In genomic region chr2:17515652-17516051, GRCh38 we compare ENCODE assay signal across 17 cellular contexts. TPM values are rescaled to one million over a fixed set of nuclear protein-coding genes. Genes with fewer than 3 reads are reported as not detected.
A peak's percentile ranks its signal among the peaks of the same experiment; 100 is the strongest.
DNase-seq lines count a peak whose midpoint lies in the region; ATAC-seq, FAIRE-seq and TF ChIP-seq lines count a peak whose summit lies in the region.
"Had no signal": no experiment of that assay in that cellular context is flagged by ENCODE, and none has a peak within 500 bp of the region (broad histone marks: within the 10 kb centered on the region; RNA-seq: fewer than 3 reads in every experiment).

No MANE protein-coding gene starts in this region.

- no peak for FAIRE-seq in GM12878 (lab: Jason Lieb, UNC)

- no peaks in the 10 kb centered on the region for H3K9me3 ChIP-seq in GM12878 (replicated peaks; ENCODE audit: control insufficient read depth, insufficient read depth, low read length)

- no peak overlapping the region for H3K9ac ChIP-seq in GM12878 (ENCODE audit: control insufficient read depth, insufficient read depth, low read length)

- ATAC-seq in GM18867 (IDR thresholded peaks at IDR 0.05; ENCODE audit: unreplicated experiment): peak; percentile 36
- ATAC-seq in GM21737 (IDR thresholded peaks at IDR 0.05; ENCODE audit: unreplicated experiment): peak; percentile 31
- ATAC-seq in HG03378 (IDR thresholded peaks at IDR 0.05; ENCODE audit: unreplicated experiment): peak; percentile 65
- peak; percentile 25 for ATAC-seq in GM12878
- ATAC-seq in stimulated activated effector memory CD8-positive, alpha-beta T cell treated with anti-CD3 and anti-CD28 coated beads, Interleukin-12 subunit alpha, Interleukin-12 subunit beta, amount 100 ng/mL, for 72 hours: no peak
- ATAC-seq in GM19324 (IDR thresholded peaks at IDR 0.05; ENCODE audit: low FRiP score, unreplicated experiment): no peak

- DNase-seq in GM12878 (ENCODE audit: low read depth, low spot score): peak; percentile 8
- no peak for DNase-seq in stimulated activated effector memory CD8-positive, alpha-beta T cell treated with anti-CD3 and anti-CD28 coated beads, Interleukin-12 subunit alpha, Interleukin-12 subunit beta, amount 100 ng/mL, for 72 hours (ENCODE audit: low spot score in 2 of 2)
- DNase-seq in ureter (ENCODE audit: low spot score): no peak
- DNase-seq: activated CD4-positive, alpha-beta T cell treated with anti-CD3 and anti-CD28 coated beads, Interleukin-2, amount 10 ng/mL, durations not matched to agents 7 days and 5 days; CD4-positive, alpha-beta T cell; H7; NCI-H1436 treated with DMSO at 0.1 percent for 48 hours; NCI-H526; SW 1271 had no signal

- no peaks in the 10 kb centered on the region for H3K36me3 Mint-ChIP-seq in stimulated activated effector memory CD8-positive, alpha-beta T cell treated with anti-CD3 and anti-CD28 coated beads, Interleukin-12 subunit alpha, Interleukin-12 subunit beta, amount 100 ng/mL, for 72 hours
- H3K36me3 Mint-ChIP-seq: memory B cell had no signal

- H3K9me3 Mint-ChIP-seq in stimulated activated effector memory CD8-positive, alpha-beta T cell treated with anti-CD3 and anti-CD28 coated beads, Interleukin-12 subunit alpha, Interleukin-12 subunit beta, amount 100 ng/mL, for 72 hours: peaks cover 3% of the 10 kb centered on the region
- H3K9me3 Mint-ChIP-seq: activated CD4-positive, alpha-beta T cell treated with anti-CD3 and anti-CD28 coated beads, Interleukin-2, amount 10 ng/mL, durations not matched to agents 7 days and 5 days; CD4-positive, alpha-beta T cell; stimulated activated naive CD8-positive, alpha-beta T cell treated with anti-CD3 and anti-CD28 coated beads, Interleukin-15, Interleukin-2, amounts not matched to agents 100 ng/mL and 50 ng/mL, for 24 hours had no signal

- POLR2A ChIA-PET in GM12878 (lab: Charles Lee): interaction anchor here (1.1 to 1.3 kb wide), 2 partner anchors 9 to 286 kb away, joined by 3 to 4 read pairs; no protein-coding TSS in a partner anchor

- H3K4me1 Mint-ChIP-seq in stimulated activated effector memory CD8-positive, alpha-beta T cell treated with anti-CD3 and anti-CD28 coated beads, Interleukin-12 subunit alpha, Interleukin-12 subunit beta, amount 100 ng/mL, for 72 hours: no peaks in the 10 kb centered on the region
- H3K4me1 Mint-ChIP-seq: activated CD4-positive, alpha-beta T cell treated with anti-CD3 and anti-CD28 coated beads, Interleukin-2, amount 10 ng/mL, durations not matched to agents 7 days and 5 days had no signal

- no TSS peak for BruUV-seq in GM12878 (replicated peaks; lab: Mats Ljungman, UMichigan)

- no peak for TF ChIP-seq POLR2A in GM12878 (IDR thresholded peaks at IDR 0.05; ENCODE audit: low read depth, low read length)

- CTCF ChIA-PET in GM12878 (lab: Yijun Ruan, JAX): no interaction called here

- SMC1A ChIA-PET in GM12878 (lab: Charles Lee; ENCODE audit: uncharacterized antibody, unreplicated experiment): interaction anchor here (1.1 to 1.6 kb wide), 3 partner anchors 12 to 155 kb away, joined by 3 to 4 read pairs (median 3); no protein-coding TSS in a partner anchor

- H3K4me3 ChIP-seq in GM12878: no peak overlapping the region
- H3K4me3 ChIP-seq: cardiac muscle cell had no signal

- no peaks in the 10 kb centered on the region for H4K20me1 ChIP-seq in GM12878 (ENCODE audit: control insufficient read depth, insufficient read depth)

- no peak for TF ChIP-seq CTCF in GM12878 (IDR thresholded peaks at IDR 0.05 in 2 of 3, conservative IDR thresholded peaks at IDR 0.05 in 1 of 3; ENCODE audit: control insufficient read depth in 2 of 3, extremely low read depth in 1 of 3, insufficient read depth in 1 of 3, low read depth in 3 of 3, low read length in 3 of 3)

- no peaks in the 10 kb centered on the region for H3K36me3 ChIP-seq in GM12878 (ENCODE audit: control insufficient read depth in 2 of 2, insufficient read depth in 2 of 2, low read length in 1 of 2)
- H3K36me3 ChIP-seq: cardiac muscle cell had no signal

- TF ChIP-seq EP300 in GM12878 (IDR thresholded peaks at IDR 0.05; ENCODE audit: borderline replicate concordance in 1 of 2, control insufficient read depth in 1 of 2, low read depth in 2 of 2, low read length in 2 of 2): no peak

- no peak overlapping the region for H3K27ac ChIP-seq in GM12878 (ENCODE audit: control insufficient read depth, insufficient read depth)
- H3K27ac ChIP-seq: cardiac muscle cell had no signal

- H3K79me2 ChIP-seq in GM12878 (ENCODE audit: control insufficient read depth, insufficient read depth, low read length): no peaks in the 10 kb centered on the region

- H3K4me2 ChIP-seq in GM12878 (ENCODE audit: control insufficient read depth, insufficient read depth): no peak overlapping the region; the same call in 1 of the 2 replicates

- H3K27ac Mint-ChIP-seq in stimulated activated effector memory CD8-positive, alpha-beta T cell treated with anti-CD3 and anti-CD28 coated beads, Interleukin-12 subunit alpha, Interleukin-12 subunit beta, amount 100 ng/mL, for 72 hours: no peak overlapping the region
- H3K27ac Mint-ChIP-seq: activated CD4-positive, alpha-beta T cell treated with anti-CD3 and anti-CD28 coated beads, Interleukin-2, amount 10 ng/mL, durations not matched to agents 7 days and 5 days; CD4-positive, alpha-beta T cell; memory B cell; stimulated activated naive CD8-positive, alpha-beta T cell treated with anti-CD3 and anti-CD28 coated beads, Interleukin-15, Interleukin-2, amounts not matched to agents 100 ng/mL and 50 ng/mL, for 24 hours had no signal

- intact Hi-C loops in GM12878 (cut with micrococcal nuclease; ENCODE audit: unreplicated experiment): loop anchor here (5.0 kb wide), 1 partner anchor 237 kb away; the partner anchor contains the start of genes GEN1 and SMC6

- no peak overlapping the region for H2AFZ ChIP-seq in GM12878 (ENCODE audit: control insufficient read depth, low read depth, low read length)

- RAD21 ChIA-PET in GM12878 (lab: Charles Lee; ENCODE audit: unreplicated experiment): interaction anchor here (1.1 to 2.7 kb wide), 2 partner anchors 20 to 156 kb away, joined by 3 to 11 read pairs; no protein-coding TSS in a partner anchor

- TF ChIP-seq RAD21 in GM12878 (IDR thresholded peaks at IDR 0.05; ENCODE audit: insufficient read depth, low read depth, low read length): no peak

- in situ Hi-C loops in GM12878 (cut with MboI): no loop called here

- no peaks in the 10 kb centered on the region for H3K27me3 ChIP-seq in GM12878 (replicated peaks in 1 of 2; ENCODE audit: control insufficient read depth in 2 of 2, insufficient read depth in 2 of 2, low read length in 1 of 2)
- H3K27me3 ChIP-seq: cardiac muscle cell had no signal

- H3K4me1 ChIP-seq in GM12878 (ENCODE audit: control insufficient read depth, insufficient read depth, low read length): peaks cover 10% of the 10 kb centered on the region; the same call in 1 of the 2 replicates

- H3K4me3 Mint-ChIP-seq in stimulated activated effector memory CD8-positive, alpha-beta T cell treated with anti-CD3 and anti-CD28 coated beads, Interleukin-12 subunit alpha, Interleukin-12 subunit beta, amount 100 ng/mL, for 72 hours: no peak overlapping the region
- H3K4me3 Mint-ChIP-seq: activated CD4-positive, alpha-beta T cell treated with anti-CD3 and anti-CD28 coated beads, Interleukin-2, amount 10 ng/mL, durations not matched to agents 7 days and 5 days; CD4-positive, alpha-beta T cell; memory B cell; stimulated activated naive CD8-positive, alpha-beta T cell treated with anti-CD3 and anti-CD28 coated beads, Interleukin-15, Interleukin-2, amounts not matched to agents 100 ng/mL and 50 ng/mL, for 24 hours had no signal

TF ChIP-seq in GM12878, 131 proteins besides CTCF, POLR2A, EP300 and RAD21 (continues in another document):
- TF ChIP-seq TCF7 (IDR thresholded peaks at IDR 0.05; ENCODE audit: borderline replicate concordance): no peak

RNA-seq across cellular contexts. Expression of gene RAD51AP2, which starts 2.6 kb away (rescaled TPM):
- total RNA-seq in GM12878 (2013; cell fraction: nucleolus; rRNA removed): 0.20 TPM in 1 of 2 replicates, not detected in the other
- total RNA-seq in GM12878 (2014; rRNA removed) (under 0.01 and 0.05 TPM in 2 replicates), GM12878 (2014; rRNA removed; fragmentation: Illumina TruSeq; extraction: Trizol) (not detected in 2 replicates), GM12878 (2021) (not detected in 2 replicates), ureter (not detected)
- polyA plus RNA-seq in GM12878 (2011; ENCODE audit: low read depth): not detected
- polyA plus RNA-seq in GM12878 (2011; rRNA removed) (0.03 TPM in 1 of 2 replicates, not detected in the other), GM12878 (2014; fragmentation: Illumina TruSeq; extraction: Trizol) (not detected in 2 replicates), GM12878 (2014; fragmentation: Nextera tagmentation; extraction: Ambion mirVana) (under 1 TPM in 1 of 2 experiments, not detected in 1; 0.02 TPM), GM12878 (2014; rRNA removed) (not detected in 2 replicates), GM12878 (2016; fragmentation: Nextera tagmentation; extraction: Ambion mirVana) (not detected)
- polyA plus RNA-seq in GM12878 (2011; cell fraction: cytosol; rRNA removed): not detected in 2 replicates
- polyA plus RNA-seq in GM12878 (2011; cell fraction: nucleus; rRNA removed): not detected in 2 replicates
- not detected in 2 replicates for polyA plus RNA-seq in GM12878 (2012)
- polyA minus RNA-seq in GM12878 (2011; rRNA and poly(A)+ RNA removed): 0.10 TPM in 1 of 2 replicates, not detected in the other
- polyA minus RNA-seq in GM12878 (2011; cell fraction: cytosol; rRNA and poly(A)+ RNA removed): not detected in 2 replicates
- 0.19 and 0.24 TPM in 2 replicates for polyA minus RNA-seq in GM12878 (2011; cell fraction: nucleus; rRNA and poly(A)+ RNA removed)
- total RNA-seq: activated CD4-positive, alpha-beta T cell treated with anti-CD3 and anti-CD28 coated beads, Interleukin-2, amount 10 ng/mL, durations not matched to agents 7 days and 5 days; CD4-positive, alpha-beta T cell; osteocyte had no signal
- polyA plus RNA-seq: cardiac muscle cell had no signal

RNA-seq across cellular contexts. Expression of gene VSNL1, which starts 24.8 kb away (rescaled TPM):
- total RNA-seq in GM12878 (2013; cell fraction: nucleolus; rRNA removed): not detected in 2 replicates
- total RNA-seq in GM12878 (2014; rRNA removed) (not detected in 2 replicates), GM12878 (2014; rRNA removed; fragmentation: Illumina TruSeq; extraction: Trizol) (not detected in 2 replicates), GM12878 (2021) (0.21 TPM in 1 of 2 replicates, not detected in the other), ureter (0.39 TPM)
- not detected for polyA plus RNA-seq in GM12878 (2011; ENCODE audit: low read depth)
- polyA plus RNA-seq in GM12878 (2011; rRNA removed) (not detected in 2 replicates), GM12878 (2014; fragmentation: Illumina TruSeq; extraction: Trizol) (0.09 and 0.21 TPM in 2 replicates), GM12878 (2014; fragmentation: Nextera tagmentation; extraction: Ambion mirVana) (under 1 TPM; 0.04 to 0.10 TPM), GM12878 (2014; rRNA removed) (not detected in 2 replicates), GM12878 (2016; fragmentation: Nextera tagmentation; extraction: Ambion mirVana) (under 1 TPM; 0.15 to 0.30 TPM)
- not detected in 2 replicates for polyA plus RNA-seq in GM12878 (2011; cell fraction: cytosol; rRNA removed)
- not detected in 2 replicates for polyA plus RNA-seq in GM12878 (2011; cell fraction: nucleus; rRNA removed)
- 0.04 TPM in 1 of 2 replicates, not detected in the other for polyA plus RNA-seq in GM12878 (2012)
- polyA minus RNA-seq in GM12878 (2011; rRNA and poly(A)+ RNA removed): 1.0 TPM in 1 of 2 replicates, not detected in the other
- polyA minus RNA-seq in GM12878 (2011; cell fraction: cytosol; rRNA and poly(A)+ RNA removed): not detected in 2 replicates
- not detected in 2 replicates for polyA minus RNA-seq in GM12878 (2011; cell fraction: nucleus; rRNA and poly(A)+ RNA removed)
- total RNA-seq: activated CD4-positive, alpha-beta T cell treated with anti-CD3 and anti-CD28 coated beads, Interleukin-2, amount 10 ng/mL, durations not matched to agents 7 days and 5 days; CD4-positive, alpha-beta T cell; osteocyte had no signal

Comparison
In these comparisons a context has a peak if more than half of its experiments do, and no peak if none do; other contexts are left out.
1. ATAC-seq: peak in GM18867 (single experiment), GM21737 (single experiment), HG03378 (single experiment) and GM12878 (single experiment); none in stimulated activated effector memory CD8-positive, alpha-beta T cell treated with anti-CD3 and anti-CD28 coated beads, Interleukin-12 subunit alpha, Interleukin-12 subunit beta, amount 100 ng/mL, for 72 hours (single experiment) and GM19324 (single experiment).